In the genomic region with DNA sequence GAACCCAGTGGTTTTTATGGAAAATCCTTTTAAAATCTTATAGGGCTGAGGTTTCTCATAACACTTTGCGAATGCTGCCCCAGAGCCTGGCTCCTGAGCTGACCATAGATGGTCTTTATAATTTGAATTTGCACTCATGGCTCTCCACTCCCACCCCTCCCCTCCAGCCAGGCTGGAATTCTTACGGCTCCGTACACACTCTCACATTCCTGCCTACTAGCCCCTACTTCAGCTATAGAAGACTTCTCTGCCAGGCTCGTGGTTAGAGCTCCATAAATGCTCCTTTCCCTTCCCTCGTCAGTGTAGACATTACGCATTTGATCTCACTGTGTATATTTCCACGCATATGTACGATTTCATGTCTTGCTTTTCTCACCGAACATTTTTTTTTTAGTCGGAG, we compare ENCODE assay signal across 22 cellular contexts. TPM values are rescaled to one million over a fixed set of nuclear protein-coding genes. Genes with fewer than 3 reads are reported as not detected.
DNase-seq lines count a peak whose midpoint lies in the region; FAIRE-seq and TF ChIP-seq lines count a peak whose summit lies in the region.
"Had no signal": no experiment of that assay in that cellular context is flagged by ENCODE, and none has a peak within 500 bp of the region (broad histone marks: within the 10 kb centered on the region; RNA-seq: fewer than 3 reads in every experiment).

No MANE protein-coding gene starts in this region.

- H3K27ac Mint-ChIP-seq in MCF 10A (ENCODE audit: low read depth, unreplicated experiment) (peak overlapping the region; percentile 49), neural crest cell (ENCODE audit: unreplicated experiment) (peak overlapping the region; percentile 37)
- H3K27ac Mint-ChIP-seq: activated T-helper 2 cell treated with anti-CD3 and anti-CD28 coated beads, Interferon-gamma antibody, Interleukin-2, Interleukin-4, amounts not matched to agents 10 μg/mL and 5 μg/mL and 100 μg/mL, durations not matched to agents 14 hours and 24 hours and 36 hours; T-helper 2 cell treated with Interferon-gamma antibody and Interleukin-4, amounts not matched to agents 5 μg/mL and 100 μg/mL, for 36 hours had no signal

- H3K4me1 ChIP-seq in breast epithelium (peaks cover 12 to 13% of the 10 kb centered on the region in 2 donors), endothelial cell of umbilical vein (ENCODE audit: control insufficient read depth, extremely low read depth, insufficient read depth, low read length) (peaks cover 67% of the 10 kb centered on the region), transverse colon (peaks cover 7 to 36% (median 30%) of the 10 kb centered on the region in 4 donors), testis (peaks cover 19% of the 10 kb centered on the region), osteoblast (ENCODE audit: insufficient read depth, low read length) (peaks cover 37% of the 10 kb centered on the region)

- intact Hi-C loops in MCF 10A (cut with micrococcal nuclease) (no loop called here), breast epithelium (cut with DNase I; ENCODE audit: low total_unique reads) (no loop called here), endothelial cell of umbilical vein (cut with micrococcal nuclease) (no loop called here), transverse colon (cut with DNase I; ENCODE audit: low total_unique reads) (no loop called here), testis (cut with DNase I; ENCODE audit: low total_unique reads) (no loop called here)

- WGBS in transverse colon (ENCODE audit: low coverage in 1 of 2), 2 donors: 69% methylated on average over 10 of the region's 10 CpGs; no CpG with 5 or more reads in 1 of the 2 donors
- WGBS in testis, 2 donors: 83 to 84% methylated on average over 10 of the region's 10 CpGs

- no peak overlapping the region for H3K27ac ChIP-seq in breast epithelium
- peak overlapping the region; percentile 39 for H3K27ac ChIP-seq in endothelial cell of umbilical vein (ENCODE audit: insufficient read depth, low read depth, low read length)
- H3K27ac ChIP-seq in transverse colon: peak overlapping the region; percentile 80 to 98 (median 85)
- no peak overlapping the region for H3K27ac ChIP-seq in testis
- H3K27ac ChIP-seq in osteoblast (ENCODE audit: low read depth, low read length): no peak overlapping the region
- H3K27ac ChIP-seq: 22Rv1, neutrophil had no signal

- H3K4me1 Mint-ChIP-seq in MCF 10A (ENCODE audit: insufficient read depth, unreplicated experiment) (peaks cover 30% of the 10 kb centered on the region), neural crest cell (peaks cover 68% of the 10 kb centered on the region)

- FAIRE-seq in endothelial cell of umbilical vein (lab: Jason Lieb, UNC): no peak
- FAIRE-seq: G401.6, HTR-8/SVneo, keratinocyte had no signal

- TF ChIP-seq POLR2A in breast epithelium (IDR thresholded peaks at IDR 0.05) (no peak), endothelial cell of umbilical vein (IDR thresholded peaks at IDR 0.05; ENCODE audit: low read depth, low read length) (no peak), transverse colon (IDR thresholded peaks at IDR 0.05) (no peak), testis (IDR thresholded peaks at IDR 0.05) (no peak)

- H3K79me2 ChIP-seq in endothelial cell of umbilical vein (ENCODE audit: control insufficient read depth, insufficient read depth, low read length): peaks cover 3% of the 10 kb centered on the region
- H3K79me2 ChIP-seq in osteoblast (ENCODE audit: insufficient read depth, low read length): no peaks in the 10 kb centered on the region

- H3K9ac ChIP-seq in endothelial cell of umbilical vein (replicated peaks; ENCODE audit: extremely low read depth, insufficient read depth, low read length): no peak overlapping the region

- TF ChIP-seq CTCF in MCF 10A (IDR thresholded peaks at IDR 0.05; ENCODE audit: unreplicated experiment) (no peak), breast epithelium (IDR thresholded peaks at IDR 0.05) (no peak), endothelial cell of umbilical vein (IDR thresholded peaks at IDR 0.05; ENCODE audit: extremely low read depth in 1 of 2, insufficient read depth in 1 of 2, low read depth in 1 of 2, low read length in 2 of 2) (no peak), neural crest cell (conservative IDR thresholded peaks at IDR 0.05) (no peak), transverse colon (IDR thresholded peaks at IDR 0.05) (no peak), testis (IDR thresholded peaks at IDR 0.05) (no peak), osteoblast (IDR thresholded peaks at IDR 0.05; ENCODE audit: extremely low read depth, low read depth, low read length) (no peak)

- CTCF ChIA-PET in MCF 10A (lab: Yijun Ruan, JAX) (interaction anchor here (0.6 to 1.3 kb wide), 2 partner anchors 14 to 725 kb away, joined by 4 to 7 read pairs; no protein-coding TSS in a partner anchor), endothelial cell of umbilical vein (lab: Charles Lee) (interaction anchor here (0.9 to 3.5 kb wide), 9 partner anchors 11 to 43 kb away, joined by 3 to 20 read pairs (median 4); no protein-coding TSS in a partner anchor)

- no peaks in the 10 kb centered on the region for H3K36me3 ChIP-seq in breast epithelium
- H3K36me3 ChIP-seq in endothelial cell of umbilical vein (ENCODE audit: control insufficient read depth in 2 of 2, extremely low read depth in 1 of 2, insufficient read depth in 2 of 2, low read length in 2 of 2): no peaks in the 10 kb centered on the region
- H3K36me3 ChIP-seq in transverse colon: no peaks in the 10 kb centered on the region
- H3K36me3 ChIP-seq in testis (ENCODE audit: low read depth, missing control alignments): no peaks in the 10 kb centered on the region
- H3K36me3 ChIP-seq in osteoblast (ENCODE audit: insufficient read depth, low read length): no peaks in the 10 kb centered on the region
- H3K36me3 ChIP-seq: neutrophil had no signal

- H3K4me3 ChIP-seq in breast epithelium (no peak overlapping the region), endothelial cell of umbilical vein (replicated peaks in 1 of 3; ENCODE audit: insufficient read depth in 1 of 3, low read depth in 1 of 3, low read length in 3 of 3) (no peak overlapping the region), transverse colon (no peak overlapping the region), testis (no peak overlapping the region), osteoblast (ENCODE audit: insufficient read depth, low read length) (no peak overlapping the region)

- no peaks in the 10 kb centered on the region for H3K27me3 Mint-ChIP-seq in MCF 10A (ENCODE audit: insufficient read depth, unreplicated experiment)
- no peaks in the 10 kb centered on the region for H3K27me3 Mint-ChIP-seq in neural crest cell (ENCODE audit: low read depth)

- in situ Hi-C loops in transverse colon (cut with MboI; ENCODE audit: low pct_ligation_motif_present in 1 of 4, low pct_unique_long_range_greater_than_20kb in 1 of 4, low sequenced_read_pairs in 3 of 4): no loop called here

- H2AFZ ChIP-seq in endothelial cell of umbilical vein (ENCODE audit: low read depth, low read length) (no peak overlapping the region), osteoblast (ENCODE audit: low read length) (no peak overlapping the region)

- DNase-seq in MCF 10A (ENCODE audit: unreplicated experiment): no peak
- no peak for DNase-seq in breast epithelium (ENCODE audit: low spot score in 2 of 2)
- no peak for DNase-seq in endothelial cell of umbilical vein (ENCODE audit: low read depth, low spot score)
- no peak for DNase-seq in neural crest cell (ENCODE audit: low read depth, low spot score)
- DNase-seq in transverse colon: no peak
- DNase-seq in testis: no peak
- DNase-seq in DMS 273 treated with DMSO at 0.1 percent for 48 hours (lab: John Stamatoyannopoulos, UW): no peak
- DNase-seq in osteoblast (ENCODE audit: insufficient read length, low spot score, missing footprints): no peak
- DNase-seq: caudate nucleus; effector CD4-positive, alpha-beta T cell; hippocampal formation; NCI-H1417; NCI-H524 treated with DMSO at 0.1 percent for 48 hours; SIG-M5 had no signal

- no peak overlapping the region for H3K4me2 ChIP-seq in endothelial cell of umbilical vein (ENCODE audit: insufficient read depth, low read length)
- H3K4me2 ChIP-seq in osteoblast (ENCODE audit: insufficient read depth, low read length): no peak overlapping the region

- H3K4me3 Mint-ChIP-seq in MCF 10A (ENCODE audit: unreplicated experiment): no peak overlapping the region
- H3K4me3 Mint-ChIP-seq in neural crest cell: peak overlapping the region; percentile 54
- H3K4me3 Mint-ChIP-seq: T-helper 2 cell treated with Interferon-gamma antibody and Interleukin-4, amounts not matched to agents 5 μg/mL and 100 μg/mL, for 36 hours had no signal

- H3K36me3 Mint-ChIP-seq in MCF 10A (ENCODE audit: insufficient read depth, unreplicated experiment) (no peaks in the 10 kb centered on the region), neural crest cell (ENCODE audit: low read depth) (no peaks in the 10 kb centered on the region)

- dilution Hi-C loops in endothelial cell of umbilical vein (cut with MboI; ENCODE audit: extremely low pct_ligation_motif_present, low sequenced_read_pairs): no loop called here

- H3K27me3 ChIP-seq in breast epithelium: no peaks in the 10 kb centered on the region
- H3K27me3 ChIP-seq in endothelial cell of umbilical vein (ENCODE audit: control insufficient read depth in 2 of 2, insufficient read depth in 2 of 2, low read length in 2 of 2): no peaks in the 10 kb centered on the region
- H3K27me3 ChIP-seq in transverse colon: no peaks in the 10 kb centered on the region
- H3K27me3 ChIP-seq in testis: no peaks in the 10 kb centered on the region
- no peaks in the 10 kb centered on the region for H3K27me3 ChIP-seq in osteoblast (ENCODE audit: insufficient read depth, low read length)

- no peaks in the 10 kb centered on the region for H3K9me3 ChIP-seq in breast epithelium
- no peaks in the 10 kb centered on the region for H3K9me3 ChIP-seq in endothelial cell of umbilical vein (replicated peaks; ENCODE audit: control insufficient read depth, insufficient read depth, low read length)
- H3K9me3 ChIP-seq in transverse colon: no peaks in the 10 kb centered on the region
- H3K9me3 ChIP-seq in testis: no peaks in the 10 kb centered on the region
- H3K9me3 ChIP-seq in osteoblast (ENCODE audit: low read depth, low read length): no peaks in the 10 kb centered on the region
- H3K9me3 ChIP-seq: neutrophil had no signal

- POLR2A ChIA-PET in MCF 10A (lab: Yijun Ruan, JAX): interaction anchor here (0.6 to 12.7 kb wide), 5 partner anchors 9 to 83 kb away, joined by 3 to 219 read pairs (median 5); no protein-coding TSS in a partner anchor
- POLR2A ChIA-PET in endothelial cell of umbilical vein (lab: Charles Lee): interaction anchor here (0.5 kb wide), 1 partner anchor 12 kb away, joined by 5 read pairs; no protein-coding TSS in a partner anchor

- no peaks in the 10 kb centered on the region for H3K9me3 Mint-ChIP-seq in MCF 10A (ENCODE audit: unreplicated experiment)
- H3K9me3 Mint-ChIP-seq in neural crest cell: no peaks in the 10 kb centered on the region
- H3K9me3 Mint-ChIP-seq: activated T-helper 2 cell treated with anti-CD3 and anti-CD28 coated beads, Interferon-gamma antibody, Interleukin-2, Interleukin-4, amounts not matched to agents 10 μg/mL and 5 μg/mL and 100 μg/mL, durations not matched to agents 14 hours and 24 hours and 36 hours; T-helper 2 cell treated with Interferon-gamma antibody and Interleukin-4, amounts not matched to agents 5 μg/mL and 100 μg/mL, for 36 hours had no signal

- H4K20me1 ChIP-seq in endothelial cell of umbilical vein (replicated peaks; ENCODE audit: control insufficient read depth, extremely low read depth, insufficient read depth, low read length) (no peaks in the 10 kb centered on the region), osteoblast (ENCODE audit: insufficient read depth, low read length) (no peaks in the 10 kb centered on the region)

- H3K9me1 ChIP-seq in endothelial cell of umbilical vein (replicated peaks; ENCODE audit: control insufficient read depth, extremely low read depth, insufficient read depth, low read length): no peaks in the 10 kb centered on the region

- BruUV-seq in MCF 10A (replicated peaks; lab: Mats Ljungman, UMichigan): no TSS peak
- BruUV-seq in endothelial cell of umbilical vein (replicated peaks; lab: Mats Ljungman, UMichigan): no TSS peak

- no peak for TF ChIP-seq EP300 in transverse colon (IDR thresholded peaks at IDR 0.05; ENCODE audit: low read depth)

RNA-seq across cellular contexts. Expression of gene HSPG2, which starts 5.4 kb away (rescaled TPM):
- total RNA-seq in MCF 10A (2022): 51.2 and 58.9 TPM in 2 replicates
- total RNA-seq in breast epithelium: 100 to 1,000 TPM in 1 of 3 donors, 10 to 100 TPM in 2; 48.3 to 219 (median 95.0) TPM
- total RNA-seq in endothelial cell of umbilical vein: 3,499 and 3,960 TPM in 2 replicates
- polyA plus RNA-seq in endothelial cell of umbilical vein: 734 and 849 TPM in 2 replicates
- 751 and 1,165 TPM in 2 replicates for polyA plus RNA-seq in endothelial cell of umbilical vein (2011; cell fraction: cytosol; rRNA removed)
- polyA plus RNA-seq in endothelial cell of umbilical vein (2011; cell fraction: nucleus; rRNA removed): 1,616 and 1,967 TPM in 2 replicates
- 1,500 and 2,412 TPM in 2 replicates for polyA plus RNA-seq in endothelial cell of umbilical vein (2012)
- 1,494 and 1,598 TPM in 2 replicates for polyA minus RNA-seq in endothelial cell of umbilical vein
- 16.5 TPM for polyA minus RNA-seq in endothelial cell of umbilical vein (2011; cell fraction: cytosol; rRNA and poly(A)+ RNA removed)
- 1,216 and 2,140 TPM in 2 replicates for polyA minus RNA-seq in endothelial cell of umbilical vein (2011; cell fraction: nucleus; rRNA and poly(A)+ RNA removed)
- total RNA-seq in neural crest cell: 101 and 103 TPM in 2 replicates
- 100 to 1,000 TPM; 107 to 343 (median 228) TPM for total RNA-seq in transverse colon
- total RNA-seq in testis: 10 to 100 TPM; 51.8 to 54.2 TPM
- 72.1 TPM for polyA plus RNA-seq in testis (ENCODE audit: insufficient read depth, low read depth, low replicate concordance)
- total RNA-seq in osteoblast: 220 and 265 TPM in 2 replicates

RNA-seq across cellular contexts. Expression of gene CELA3B, which starts 34.4 kb away (rescaled TPM):
- total RNA-seq in MCF 10A (2022) (not detected in 2 replicates), breast epithelium (not detected), endothelial cell of umbilical vein (0.48 TPM in 1 of 2 replicates, not detected in the other), neural crest cell (not detected in 2 replicates), transverse colon (not detected), testis (under 1 TPM in 1 of 2 donors, not detected in 1; 0.63 TPM), osteoblast (not detected in 2 replicates)
- polyA plus RNA-seq in endothelial cell of umbilical vein (0.30 and 0.32 TPM in 2 replicates), testis (ENCODE audit: insufficient read depth, low read depth, low replicate concordance) (0.34 TPM)
- 0.10 and 0.20 TPM in 2 replicates for polyA plus RNA-seq in endothelial cell of umbilical vein (2011; cell fraction: cytosol; rRNA removed)
- 0.25 and 0.29 TPM in 2 replicates for polyA plus RNA-seq in endothelial cell of umbilical vein (2011; cell fraction: nucleus; rRNA removed)
- not detected in 2 replicates for polyA plus RNA-seq in endothelial cell of umbilical vein (2012)
- 0.39 TPM in 1 of 2 replicates, not detected in the other for polyA minus RNA-seq in endothelial cell of umbilical vein
- not detected for polyA minus RNA-seq in endothelial cell of umbilical vein (2011; cell fraction: cytosol; rRNA and poly(A)+ RNA removed)
- 1.5 TPM in 1 of 2 replicates, not detected in the other for polyA minus RNA-seq in endothelial cell of umbilical vein (2011; cell fraction: nucleus; rRNA and poly(A)+ RNA removed)
- total RNA-seq: activated T-helper 2 cell treated with anti-CD3 and anti-CD28 coated beads, Interferon-gamma antibody, Interleukin-2, Interleukin-4, amounts not matched to agents 10 μg/mL and 5 μg/mL and 100 μg/mL, durations not matched to agents 14 hours and 24 hours and 36 hours had no signal
- polyA plus RNA-seq: BJ, keratinocyte had no signal

RNA-seq across cellular contexts. Expression of gene CELA3A, which starts 59.0 kb away (rescaled TPM):
- not detected in 2 replicates for total RNA-seq in MCF 10A (2022)
- total RNA-seq in breast epithelium: not detected
- total RNA-seq in endothelial cell of umbilical vein: not detected in 2 replicates
- 0.35 TPM in 1 of 2 replicates, not detected in the other for polyA plus RNA-seq in endothelial cell of umbilical vein
- 0.16 and 0.43 TPM in 2 replicates for polyA plus RNA-seq in endothelial cell of umbilical vein (2011; cell fraction: cytosol; rRNA removed)
- polyA plus RNA-seq in endothelial cell of umbilical vein (2011; cell fraction: nucleus; rRNA removed): 0.26 TPM in 1 of 2 replicates, not detected in the other
- not detected in 2 replicates for polyA plus RNA-seq in endothelial cell of umbilical vein (2012)
- polyA minus RNA-seq in endothelial cell of umbilical vein: not detected in 2 replicates
- polyA minus RNA-seq in endothelial cell of umbilical vein (2011; cell fraction: cytosol; rRNA and poly(A)+ RNA removed): not detected
- polyA minus RNA-seq in endothelial cell of umbilical vein (2011; cell fraction: nucleus; rRNA and poly(A)+ RNA removed): not detected in 2 replicates
- total RNA-seq in neural crest cell: not detected in 2 replicates
- not detected for total RNA-seq in transverse colon
- total RNA-seq in testis: not detected
- polyA plus RNA-seq in testis (ENCODE audit: insufficient read depth, low read depth, low replicate concordance): not detected
- total RNA-seq in osteoblast: not detected in 2 replicates
- total RNA-seq: activated T-helper 2 cell treated with anti-CD3 and anti-CD28 coated beads, Interferon-gamma antibody, Interleukin-2, Interleukin-4, amounts not matched to agents 10 μg/mL and 5 μg/mL and 100 μg/mL, durations not matched to agents 14 hours and 24 hours and 36 hours had no signal
- polyA plus RNA-seq: BJ, keratinocyte had no signal

Comparison
In these comparisons a context has a peak if more than half of its experiments do, and no peak if none do; other contexts are left out.
1. H3K27ac ChIP-seq: peak in endothelial cell of umbilical vein (single experiment) and transverse colon (4 of 4); none in breast epithelium (0 of 2), testis (0 of 2) and osteoblast (single experiment).
2. RNA of gene HSPG2, which starts 5.4 kb away (total RNA-seq): 3,499 to 3,960 TPM in endothelial cell of umbilical vein; 107 to 343 TPM in transverse colon, 220 to 265 TPM in osteoblast, 101 to 103 TPM in neural crest cell, 48.3 to 219 TPM in breast epithelium, 51.2 to 58.9 TPM in MCF 10A and 51.8 to 54.2 TPM in testis; every median in the first group is over 10 times any median in the second.